ENCODE assay signal across 21 cellular contexts in genomic region chr4:113783289-113783688, GRCh38. TPM values are rescaled to one million over a fixed set of nuclear protein-coding genes. Genes with fewer than 3 reads are reported as not detected.
DNase-seq lines count a peak whose midpoint lies in the region; FAIRE-seq and TF ChIP-seq lines count a peak whose summit lies in the region.
"Had no signal": no experiment of that assay in that cellular context is flagged by ENCODE, and none has a peak within 500 bp of the region (broad histone marks: within the 10 kb centered on the region; RNA-seq: fewer than 3 reads in every experiment).

No MANE protein-coding gene starts in this region.

- H3K27ac ChIP-seq in HEK293 (ENCODE audit: extremely low read depth, low read depth, low read length) (no peak overlapping the region), trophoblast cell (ENCODE audit: low read depth, low read length) (no peak overlapping the region), testis (no peak overlapping the region)
- H3K27ac ChIP-seq: HL-60 had no signal

- no peak overlapping the region for H3K14ac ChIP-seq in trophoblast cell (ENCODE audit: low read length)

- no peak overlapping the region for H4K91ac ChIP-seq in trophoblast cell (ENCODE audit: low read depth, low read length)

- no peak for FAIRE-seq in bronchial epithelial cell (lab: Jason Lieb, UNC)
- FAIRE-seq: A204.1 had no signal

- POLR2A ChIA-PET in HEK293 (lab: Yijun Ruan, JAX), result no interaction called here

- CTCF ChIA-PET in HEK293 (lab: Yijun Ruan, JAX), result interaction anchor here (0.6 to 0.9 kb wide), 4 partner anchors 350 to 595 kb away, joined by 3 to 5 read pairs (median 3); no protein-coding TSS in a partner anchor

- H3K4me1 Mint-ChIP-seq in activated naive CD8-positive, alpha-beta T cell (ENCODE audit: low read depth), result peaks cover 30% of the 10 kb centered on the region
- peaks cover 15% of the 10 kb centered on the region for H3K4me1 Mint-ChIP-seq in activated naive CD8-positive, alpha-beta T cell treated with anti-CD3 and anti-CD28 coated beads for 36 hours
- H3K4me1 Mint-ChIP-seq: H9 had no signal

- H3K36me3 Mint-ChIP-seq in activated naive CD8-positive, alpha-beta T cell, result peaks cover 5% of the 10 kb centered on the region
- H3K36me3 Mint-ChIP-seq in activated naive CD8-positive, alpha-beta T cell treated with anti-CD3 and anti-CD28 coated beads for 36 hours, result peaks cover 5% of the 10 kb centered on the region
- H3K36me3 Mint-ChIP-seq: CD4-positive, CD25-positive, alpha-beta regulatory T cell had no signal

- no peak overlapping the region for H4K8ac ChIP-seq in trophoblast cell (ENCODE audit: low read depth, low read length)

- H3K4me3 Mint-ChIP-seq in activated naive CD8-positive, alpha-beta T cell, result no peak overlapping the region
- no peak overlapping the region for H3K4me3 Mint-ChIP-seq in activated naive CD8-positive, alpha-beta T cell treated with anti-CD3 and anti-CD28 coated beads for 36 hours
- H3K4me3 Mint-ChIP-seq: CD4-positive, CD25-positive, alpha-beta regulatory T cell; H9 had no signal

- no peak overlapping the region for H3K4me3 ChIP-seq in HEK293 (ENCODE audit: low read depth, low read length)
- no peak overlapping the region for H3K4me3 ChIP-seq in bronchial epithelial cell (ENCODE audit: low read depth, low read length)
- no peak overlapping the region for H3K4me3 ChIP-seq in trophoblast cell (ENCODE audit: low read depth, low read length)
- H3K4me3 ChIP-seq in testis, result no peak overlapping the region

- H3K79me2 ChIP-seq in trophoblast cell (ENCODE audit: control insufficient read depth, insufficient read depth, low read length, poor library complexity), result no peaks in the 10 kb centered on the region

- peak overlapping the region; percentile 17 for H3K27ac Mint-ChIP-seq in activated naive CD8-positive, alpha-beta T cell
- no peak overlapping the region for H3K27ac Mint-ChIP-seq in activated naive CD8-positive, alpha-beta T cell treated with anti-CD3 and anti-CD28 coated beads for 36 hours
- H3K27ac Mint-ChIP-seq: CD4-positive, CD25-positive, alpha-beta regulatory T cell; H9 had no signal

- H3K27me3 ChIP-seq in bronchial epithelial cell (ENCODE audit: control insufficient read depth, insufficient read depth, low read length), result no peaks in the 10 kb centered on the region
- no peaks in the 10 kb centered on the region for H3K27me3 ChIP-seq in trophoblast cell (ENCODE audit: insufficient read depth, low read length)
- H3K27me3 ChIP-seq in testis, result no peaks in the 10 kb centered on the region

- intact Hi-C loops in testis (cut with DNase I; ENCODE audit: low total_unique reads), result no loop called here

- DNase-seq in activated naive CD8-positive, alpha-beta T cell treated with anti-CD3 and anti-CD28 coated beads for 36 hours, result no peak
- DNase-seq in bronchial epithelial cell (ENCODE audit: low read depth) (peak; percentile 29), trophoblast cell (no peak), testis (no peak)
- DNase-seq in NK-92 treated with Interleukin-12 subunit alpha and Interleukin-12 subunit beta, amount 100 ng/mL, for 24 hours (lab: John Stamatoyannopoulos, UW), result no peak
- DNase-seq: CD4-positive, CD25-positive, alpha-beta regulatory T cell; DMS79; H9; KG1; NCI-H1105 treated with DMSO at 0.1 percent for 48 hours; NCI-H2029 treated with DMSO at 0.1 percent for 48 hours; NCI-H2171; NCI-H345; NCI-H524; NCI-H774; SIG-M5; SK-N-SH had no signal

- H3K4me1 ChIP-seq in HEK293 (ENCODE audit: control insufficient read depth, insufficient read depth, low read length) (no peaks in the 10 kb centered on the region), trophoblast cell (ENCODE audit: control insufficient read depth in 1 of 2, insufficient read depth in 2 of 2, low read length in 2 of 2) (no peaks in the 10 kb centered on the region), testis (no peaks in the 10 kb centered on the region)

- H3K23ac ChIP-seq in trophoblast cell (ENCODE audit: low read length), result no peak overlapping the region

- no peak overlapping the region for H2AK5ac ChIP-seq in trophoblast cell (ENCODE audit: low read length)

- H3K9ac ChIP-seq in trophoblast cell (ENCODE audit: low read length), result no peak overlapping the region
- H3K9ac ChIP-seq: SK-N-SH had no signal

- peaks cover 4% of the 10 kb centered on the region for H3K9me3 Mint-ChIP-seq in activated naive CD8-positive, alpha-beta T cell (ENCODE audit: low read depth)
- peaks cover 5% of the 10 kb centered on the region for H3K9me3 Mint-ChIP-seq in activated naive CD8-positive, alpha-beta T cell treated with anti-CD3 and anti-CD28 coated beads for 36 hours
- H3K9me3 Mint-ChIP-seq: H9 had no signal

- H3K36me3 ChIP-seq in HEK293 (ENCODE audit: control insufficient read depth in 2 of 2, insufficient read depth in 1 of 2, low read length in 2 of 2) (no peaks in the 10 kb centered on the region), bronchial epithelial cell (ENCODE audit: control insufficient read depth, insufficient read depth, low read length) (no peaks in the 10 kb centered on the region), trophoblast cell (ENCODE audit: control insufficient read depth in 1 of 2, insufficient read depth in 2 of 2, low read length in 2 of 2) (no peaks in the 10 kb centered on the region), testis (ENCODE audit: low read depth, missing control alignments) (no peaks in the 10 kb centered on the region)

- no peaks in the 10 kb centered on the region for H3K27me3 Mint-ChIP-seq in activated naive CD8-positive, alpha-beta T cell
- no peaks in the 10 kb centered on the region for H3K27me3 Mint-ChIP-seq in activated naive CD8-positive, alpha-beta T cell treated with anti-CD3 and anti-CD28 coated beads for 36 hours

- no peak overlapping the region for H4K12ac ChIP-seq in trophoblast cell (ENCODE audit: low read depth, low read length)

- H3K4me2 ChIP-seq in trophoblast cell (ENCODE audit: low read length), result no peak overlapping the region
- H3K4me2 ChIP-seq: SK-N-SH had no signal

- 100% methylated on average over 2 of the region's 2 CpGs for WGBS in trophoblast cell (ENCODE audit: extremely low coverage, insufficient coverage, insufficient read length)
- WGBS in testis, 2 donors, result 89 to 93% methylated on average over 2 of the region's 2 CpGs

- TF ChIP-seq POLR2A in testis (IDR thresholded peaks at IDR 0.05), result no peak

- no peak overlapping the region for H3K18ac ChIP-seq in trophoblast cell (ENCODE audit: low read length)

- no peak overlapping the region for H2BK12ac ChIP-seq in trophoblast cell (ENCODE audit: low read length)

- no peak overlapping the region for H2BK120ac ChIP-seq in trophoblast cell (ENCODE audit: insufficient read depth, low read length, poor library complexity)

- no peak overlapping the region for H2BK5ac ChIP-seq in trophoblast cell (ENCODE audit: low read depth, low read length, poor library complexity)

- TF ChIP-seq CTCF in HEK293 (tag by site-specific recombination; IDR thresholded peaks at IDR 0.05), result no peak
- no peak for TF ChIP-seq CTCF in bronchial epithelial cell (IDR thresholded peaks at IDR 0.05; ENCODE audit: insufficient read depth, low read length, severe bottlenecking)
- TF ChIP-seq CTCF in testis (IDR thresholded peaks at IDR 0.05), result no peak

- H3K9me3 ChIP-seq in HEK293 (ENCODE audit: control insufficient read depth, insufficient read depth, low read depth, low read length) (no peaks in the 10 kb centered on the region), trophoblast cell (ENCODE audit: insufficient read depth, low read depth, low read length) (no peaks in the 10 kb centered on the region), testis (no peaks in the 10 kb centered on the region)
- H3K9me3 ChIP-seq: SK-N-SH had no signal

- H3K4ac ChIP-seq in trophoblast cell (ENCODE audit: low read depth, low read length), result no peak overlapping the region

- peak overlapping the region; percentile 54 for H2AFZ ChIP-seq in trophoblast cell (ENCODE audit: insufficient read depth, low read length, poor library complexity)

- no peaks in the 10 kb centered on the region for H3K79me1 ChIP-seq in trophoblast cell (ENCODE audit: low read length)

TF ChIP-seq in HEK293, 187 proteins besides CTCF, POLR2A, EP300 and RAD21:
- TF ChIP-seq ZSCAN16 (tag by site-specific recombination; IDR thresholded peaks at IDR 0.05) (no peak), ZNF433 (tag by site-specific recombination; IDR thresholded peaks at IDR 0.05; ENCODE audit: low read depth) (no peak), ZNF585B (tag by site-specific recombination; IDR thresholded peaks at IDR 0.05) (0 out of 2 replicates have a peak, but pooled peaks have one; percentile 32), SALL2 (tag by site-specific recombination; IDR thresholded peaks at IDR 0.05; ENCODE audit: borderline replicate concordance) (no peak)

RNA-seq across cellular contexts. Expression of gene CAMK2D, which starts 21.8 kb away (rescaled TPM):
- total RNA-seq in activated naive CD8-positive, alpha-beta T cell treated with anti-CD3 and anti-CD28 coated beads for 36 hours, result 10 to 100 TPM; 42.8 to 46.7 TPM
- total RNA-seq in bronchial epithelial cell (50.8 and 62.2 TPM in 2 replicates), testis (10 to 100 TPM; 72.4 to 88.1 TPM)
- polyA plus RNA-seq in trophoblast cell (2013), result 27.7 and 28.8 TPM in 2 replicates
- polyA plus RNA-seq in testis (ENCODE audit: insufficient read depth, low read depth, low replicate concordance), result 31.2 TPM
